ENCODE assay signal across 15 cellular contexts in the genomic region with DNA sequence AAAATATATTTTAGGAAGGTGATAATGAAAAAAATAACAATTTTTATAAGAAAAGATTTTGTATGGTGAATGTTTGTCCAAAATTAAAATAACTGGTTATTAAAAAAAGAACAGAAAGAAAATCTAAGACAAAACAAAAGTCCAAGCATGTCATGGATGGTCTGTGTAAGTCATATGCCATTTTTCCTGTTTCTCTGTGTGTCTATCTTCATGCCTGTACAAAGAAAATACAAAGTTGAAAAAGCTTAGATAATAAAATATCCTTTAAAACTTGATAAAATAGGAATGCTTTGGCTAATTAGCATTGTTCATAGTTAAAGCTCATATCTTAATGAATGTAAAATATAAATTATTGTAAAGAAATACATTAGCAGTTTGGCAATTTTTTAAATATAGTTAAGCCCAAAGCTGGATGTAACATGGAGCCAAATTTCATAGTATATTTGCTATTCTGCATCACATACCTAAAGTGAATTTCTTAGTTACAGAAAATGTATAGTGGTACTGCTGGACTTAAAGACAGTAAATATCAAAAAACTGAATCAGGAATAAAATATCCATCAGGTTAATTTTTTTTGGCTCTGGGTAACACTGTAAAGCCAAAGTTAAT.
"Had no signal": no experiment of that assay in that cellular context is flagged by ENCODE, and none has a peak within 500 bp of the region (broad histone marks: within the 10 kb centered on the region; RNA-seq: fewer than 3 reads in every experiment).

No MANE protein-coding gene starts in this region.

- DNase-seq: activated CD4-positive, alpha-beta T cell treated with anti-CD3 and anti-CD28 coated beads for 36 hours; activated CD4-positive, alpha-beta T cell treated with anti-CD3 and anti-CD28 coated beads, Interleukin-2, amount 50 U/mL, for 48 hours; activated naive CD8-positive, alpha-beta T cell treated with anti-CD3 and anti-CD28 coated beads, Interleukin-2, amount 10 ng/mL, durations not matched to agents 7 days and 5 days; activated T-cell treated with anti-CD3 and anti-CD28 coated beads for 4 hours; amygdala; central memory CD4-positive, alpha-beta T cell; hypothalamus; stimulated activated CD4-positive, alpha-beta T cell treated with anti-CD3 and anti-CD28 coated beads, Interleukin-12 subunit alpha, Interleukin-12 subunit beta, amount 100 ng/mL, for 4 hours; stimulated activated CD4-positive, alpha-beta T cell treated with anti-CD3 and anti-CD28 coated beads, Interleukin-1b, Interleukin-23, amount 100 ng/mL, for 48 hours; stimulated activated naive CD4-positive, alpha-beta T cell treated with Interleukin-2 at 50 U/mL for 16 hours; thyroid gland had no signal

- H3K36me3 ChIP-seq: thyroid gland had no signal

- H3K27ac ChIP-seq: coronary artery, thyroid gland had no signal

- ATAC-seq: activated CD4-positive, alpha-beta T cell treated with anti-CD3 and anti-CD28 coated beads for 36 hours; left lobe of liver; WTC11 had no signal

- H3K27me3 ChIP-seq: thyroid gland had no signal

- H3K4me1 ChIP-seq: thyroid gland had no signal

- FAIRE-seq: keratinocyte had no signal

- H3K9me3 ChIP-seq: thyroid gland had no signal

- H3K4me3 ChIP-seq: coronary artery, thyroid gland had no signal
